ENCODE assay signal across 8 cellular contexts in the genomic region with DNA sequence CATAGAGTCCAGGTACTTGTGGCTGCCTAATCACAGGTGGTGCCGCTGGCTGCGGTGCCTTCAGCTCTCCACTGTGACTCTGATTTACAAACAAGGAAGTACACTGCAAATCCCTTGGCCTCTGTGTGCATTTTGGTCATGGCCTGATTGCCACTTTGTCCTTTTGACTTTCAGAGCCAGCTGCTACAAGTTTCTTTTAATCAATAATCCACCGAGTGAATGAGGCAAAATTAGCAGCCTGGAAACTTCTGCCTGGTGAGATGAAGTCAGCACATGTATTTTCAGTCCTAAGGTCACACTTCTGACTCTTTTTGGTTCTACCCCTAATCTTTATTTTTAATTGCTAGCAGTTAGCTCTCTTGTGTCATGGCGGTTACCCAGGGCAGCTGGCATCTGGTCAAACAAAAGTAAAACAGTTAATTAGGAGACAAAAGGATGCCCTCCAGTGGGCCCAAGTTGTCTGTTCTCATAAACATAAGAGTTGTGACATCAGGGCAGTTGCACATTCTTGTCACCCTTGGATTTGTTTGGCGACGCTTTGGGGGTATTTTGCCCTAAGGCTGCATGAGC.
DNase-seq lines count a peak whose midpoint lies in the region; ATAC-seq and TF ChIP-seq lines count a peak whose summit lies in the region.

No MANE protein-coding gene starts in this region.

- no peaks in the 10 kb centered on the region for H3K9me3 Mint-ChIP-seq in activated naive CD4-positive, alpha-beta T cell treated with anti-CD3 and anti-CD28 coated beads for 36 hours

- peak; percentile 82 for ATAC-seq in HG03354 (IDR thresholded peaks at IDR 0.05; ENCODE audit: poor library complexity, severe bottlenecking, unreplicated experiment)
- peak; percentile 78 for ATAC-seq in mucosa of descending colon
- ATAC-seq in omental fat pad (ENCODE audit: low FRiP score): no peak

- H3K4me1 ChIP-seq in SJCRH30: peaks cover 10% of the 10 kb centered on the region
- peaks cover 25% of the 10 kb centered on the region for H3K4me1 ChIP-seq in mucosa of descending colon (ENCODE audit: low read depth)

- peaks cover 1% of the 10 kb centered on the region for H3K4me1 Mint-ChIP-seq in activated naive CD4-positive, alpha-beta T cell treated with anti-CD3 and anti-CD28 coated beads for 36 hours (ENCODE audit: low read depth)

- TF ChIP-seq CTCF in mucosa of descending colon (IDR thresholded peaks at IDR 0.05) (no peak), omental fat pad (IDR thresholded peaks at IDR 0.05) (no peak)

- H3K36me3 ChIP-seq in SJCRH30: no peaks in the 10 kb centered on the region
- no peaks in the 10 kb centered on the region for H3K36me3 ChIP-seq in mucosa of descending colon (ENCODE audit: low read depth)

- H3K4me3 ChIP-seq in SJCRH30: no peak overlapping the region
- no peak overlapping the region for H3K4me3 ChIP-seq in mucosa of descending colon

- DNase-seq in DMS 273 (lab: John Stamatoyannopoulos, UW; ENCODE audit: unreplicated experiment): peak; percentile 45
- DNase-seq in DMS 273 treated with DMSO at 0.1 percent for 48 hours (lab: John Stamatoyannopoulos, UW): no peak
- peak; percentile 52 to 69 for DNase-seq in SJCRH30
- DNase-seq in mucosa of descending colon: peak; percentile 58 to 61 (median 58)
- DNase-seq in omental fat pad (ENCODE audit: low spot score): no peak
- DNase-seq in activated naive CD4-positive, alpha-beta T cell treated with anti-CD3 and anti-CD28 coated beads for 36 hours: no peak
- no peak for DNase-seq in stimulated activated CD8-positive, alpha-beta memory T cell treated with anti-CD3 and anti-CD28 coated beads, Interleukin-4, amount 100 ng/mL, for 48 hours

- H3K27ac ChIP-seq in SJCRH30: peak overlapping the region; percentile 3; the same call in 1 of the 2 replicates

- H3K9me3 ChIP-seq in SJCRH30 (replicated peaks) (no peaks in the 10 kb centered on the region), mucosa of descending colon (no peaks in the 10 kb centered on the region)

- no peak overlapping the region for H3K27ac Mint-ChIP-seq in activated naive CD4-positive, alpha-beta T cell treated with anti-CD3 and anti-CD28 coated beads for 36 hours

- peaks cover 7% of the 10 kb centered on the region for H3K27me3 Mint-ChIP-seq in activated naive CD4-positive, alpha-beta T cell treated with anti-CD3 and anti-CD28 coated beads for 36 hours (ENCODE audit: low read depth)

- no peaks in the 10 kb centered on the region for H3K27me3 ChIP-seq in SJCRH30

- intact Hi-C loops in mucosa of descending colon (cut with DNase I, micrococcal nuclease): no loop called here
- intact Hi-C loops in activated naive CD4-positive, alpha-beta T cell treated with anti-CD3 and anti-CD28 coated beads for 36 hours (cut with micrococcal nuclease): no loop called here

- CTCF ChIA-PET in activated naive CD4-positive, alpha-beta T cell treated with anti-CD3 and anti-CD28 coated beads for 36 hours (lab: Charles Lee): interaction anchor here (0.7 to 1.1 kb wide), 2 partner anchors 41 to 312 kb away, joined by 3 read pairs; no protein-coding TSS in a partner anchor

- H3K36me3 Mint-ChIP-seq in activated naive CD4-positive, alpha-beta T cell treated with anti-CD3 and anti-CD28 coated beads for 36 hours (ENCODE audit: low read depth): no peaks in the 10 kb centered on the region

- H3K4me3 Mint-ChIP-seq in activated naive CD4-positive, alpha-beta T cell treated with anti-CD3 and anti-CD28 coated beads for 36 hours: no peak overlapping the region

Comparison
In these comparisons a context has a peak if more than half of its experiments do, and no peak if none do; other contexts are left out.
1. DNase-seq: peak in DMS 273 (single experiment), SJCRH30 (2 of 2) and mucosa of descending colon (3 of 3); none in DMS 273 treated with DMSO at 0.1 percent for 48 hours (single experiment), omental fat pad (single experiment), activated naive CD4-positive, alpha-beta T cell treated with anti-CD3 and anti-CD28 coated beads for 36 hours (single experiment) and stimulated activated CD8-positive, alpha-beta memory T cell treated with anti-CD3 and anti-CD28 coated beads, Interleukin-4, amount 100 ng/mL, for 48 hours (single experiment).